ENCODE assay signal across 29 cellular contexts in genomic region chr6:11439908-11440307, GRCh38.
"Had no signal": no experiment of that assay in that cellular context is flagged by ENCODE, and none has a peak within 500 bp of the region (broad histone marks: within the 10 kb centered on the region; RNA-seq: fewer than 3 reads in every experiment).

No MANE protein-coding gene starts in this region.

- H3K27ac ChIP-seq: SJCRH30, SK-N-MC, WERI-Rb-1 had no signal

- H3K27me3 ChIP-seq: SJCRH30 had no signal

- ATAC-seq: activated CD8-positive, alpha-beta T cell treated with anti-CD3 and anti-CD28 coated beads for 36 hours; activated T-cell treated with anti-CD3 and anti-CD28 coated beads, Interleukin-2, amount 50 U/mL, for 72 hours; activated T-helper 17 cell treated with anti-CD3 and anti-CD28 coated beads, Interleukin-2, amount 50 U/mL, for 72 hours; Panc1 had no signal

- H3K36me3 ChIP-seq: SJCRH30, WERI-Rb-1 had no signal

- FAIRE-seq: bronchial epithelial cell had no signal

- H3K4me1 ChIP-seq: SJCRH30 had no signal

- H3K9me3 ChIP-seq: SJCRH30 had no signal

- H3K4me3 ChIP-seq: SJCRH30, SK-N-MC had no signal

- DNase-seq: activated CD4-positive, alpha-beta T cell treated with anti-CD3 and anti-CD28 coated beads for 1 hour; activated CD4-positive, alpha-beta T cell treated with anti-CD3 and anti-CD28 coated beads, Interleukin-2, amount 10 ng/mL, durations not matched to agents 24 days and 14 days; activated CD4-positive, alpha-beta T cell treated with anti-CD3 and anti-CD28 coated beads, Interleukin-2, amount 50 U/mL, for 4 hours; activated CD4-positive, CD25-positive, alpha-beta regulatory T cell; activated CD8-positive, alpha-beta T cell treated with anti-CD3 and anti-CD28 coated beads for 36 hours; activated effector memory CD4-positive, alpha-beta T cell treated with anti-CD3 and anti-CD28 coated beads, Interleukin-2, amount 50 U/mL, for 16 hours; activated naive CD4-positive, alpha-beta T cell; activated naive CD4-positive, alpha-beta T cell treated with anti-CD3 and anti-CD28 coated beads, Interleukin-2, amount 50 U/mL, for 16 hours; activated naive CD8-positive, alpha-beta T cell treated with anti-CD3 and anti-CD28 coated beads, Interleukin-2, amount 10 ng/mL, durations not matched to agents 7 days and 5 days; activated T-cell treated with anti-CD3 and anti-CD28 coated beads, Interleukin-2, amount 50 U/mL, for 1 hour; activated T-cell treated with anti-CD3 and anti-CD28 coated beads, Interleukin-2, amount 50 U/mL, for 72 hours; anterior cingulate cortex; caudate nucleus; Karpas-422; NCI-H1105; NCI-H1417 treated with DMSO at 0.1 percent for 48 hours; NCI-H1694; NCI-H1930; NCI-H2081 treated with DMSO at 0.1 percent for 48 hours; NCI-H226; NCI-H524 treated with DMSO at 0.1 percent for 48 hours; SHP77; SJCRH30; T1000; WERI-Rb-1 had no signal
